Comparison of ENCODE assay signal across 8 cellular contexts in the genomic region with DNA sequence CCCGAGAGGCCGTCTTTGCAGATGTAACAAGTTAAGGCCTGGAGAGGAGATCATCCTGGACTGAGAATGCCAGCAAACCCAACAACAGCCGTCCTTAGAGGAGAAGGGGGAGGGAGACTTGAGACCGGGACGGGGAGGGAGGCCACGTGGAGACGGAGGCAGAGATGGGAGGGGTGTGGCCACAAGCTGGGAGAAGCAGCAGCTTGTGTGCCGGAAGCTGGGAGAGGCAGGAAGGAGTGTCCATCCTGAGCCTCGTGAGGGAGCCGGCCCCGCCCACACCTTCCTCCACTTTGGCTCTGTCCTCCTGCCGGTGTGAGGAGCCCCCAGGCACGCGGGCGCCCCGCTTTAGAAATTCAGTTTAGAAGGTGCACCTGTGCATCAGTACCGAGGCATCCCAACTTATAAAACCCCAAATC.
DNase-seq lines count a peak whose midpoint lies in the region; ATAC-seq, FAIRE-seq and TF ChIP-seq lines count a peak whose summit lies in the region.

No MANE protein-coding gene starts in this region.

- WGBS in tibial nerve, 2 donors, result 12 to 24% methylated on average over 17 of the region's 17 CpGs

- TF ChIP-seq POLR2A in H54 (IDR thresholded peaks at IDR 0.05; ENCODE audit: low read depth, low read length) (no peak), tibial nerve (IDR thresholded peaks at IDR 0.05) (no peak)

- POLR2A ChIA-PET in Panc1 (lab: Charles Lee), result no interaction called here

- no peak overlapping the region for H3K27ac ChIP-seq in Panc1 (ENCODE audit: low read length)
- H3K27ac ChIP-seq in tibial nerve, result no peak overlapping the region

- intact Hi-C loops in Panc1 (cut with micrococcal nuclease; ENCODE audit: unreplicated experiment), result loop anchor here (10.0 kb wide), 1 partner anchor 442 kb away; no protein-coding TSS in a partner anchor
- intact Hi-C loops in dendritic cell treated with granulocyte-macrophage colony-stimulating factor and Interleukin-4, amounts not matched to agents 40 ng/mL and 50 ng/mL, for 4 days (cut with micrococcal nuclease), result no loop called here

- peak overlapping the region; percentile 56 for H3K4me3 Mint-ChIP-seq in dendritic cell treated with granulocyte-macrophage colony-stimulating factor and Interleukin-4, amounts not matched to agents 40 ng/mL and 50 ng/mL, for 4 days
- H3K4me3 Mint-ChIP-seq in naive B cell, result peak overlapping the region in 5 of 8 donors; percentile 37 to 75 (median 57)

- TF ChIP-seq CTCF in Panc1 (IDR thresholded peaks at IDR 0.05) (no peak), tibial nerve (IDR thresholded peaks at IDR 0.05) (no peak)

- no peak for TF ChIP-seq EP300 in tibial nerve (IDR thresholded peaks at IDR 0.05)

- no peaks in the 10 kb centered on the region for H3K36me3 ChIP-seq in Panc1 (ENCODE audit: control insufficient read depth, insufficient read depth, low read length)
- no peaks in the 10 kb centered on the region for H3K36me3 ChIP-seq in tibial nerve

- H3K27me3 ChIP-seq in Panc1 (ENCODE audit: control insufficient read depth, insufficient read depth, low read length), result no peaks in the 10 kb centered on the region
- no peaks in the 10 kb centered on the region for H3K27me3 ChIP-seq in tibial nerve

- H3K27me3 Mint-ChIP-seq in dendritic cell treated with granulocyte-macrophage colony-stimulating factor and Interleukin-4, amounts not matched to agents 40 ng/mL and 50 ng/mL, for 4 days, result peaks cover 11% of the 10 kb centered on the region
- H3K27me3 Mint-ChIP-seq in naive B cell, result peaks cover 0 to 6% (median 4%) of the 10 kb centered on the region in 3 donors

- peaks cover 4% of the 10 kb centered on the region; the same call in 1 of the 2 replicates for H3K4me1 ChIP-seq in Panc1 (ENCODE audit: control insufficient read depth, insufficient read depth, low read length)
- H3K4me1 ChIP-seq in tibial nerve, result peaks cover 0 to 9% (median 0%) of the 10 kb centered on the region in 4 donors

- H3K36me3 Mint-ChIP-seq in dendritic cell treated with granulocyte-macrophage colony-stimulating factor and Interleukin-4, amounts not matched to agents 40 ng/mL and 50 ng/mL, for 4 days (ENCODE audit: low read depth), result no peaks in the 10 kb centered on the region
- no peaks in the 10 kb centered on the region for H3K36me3 Mint-ChIP-seq in naive B cell

- in situ Hi-C loops in Panc1 (cut with HindIII; ENCODE audit: low pct_unique_long_range_greater_than_20kb, low sequenced_read_pairs), result no loop called here

- peak; percentile 83 for ATAC-seq in Panc1
- ATAC-seq in naive B cell (ENCODE audit: low read depth in 2 of 2), result no peak

- H3K9me3 ChIP-seq in Panc1 (ENCODE audit: control insufficient read depth, insufficient read depth, low read depth, low read length) (no peaks in the 10 kb centered on the region), tibial nerve (no peaks in the 10 kb centered on the region)

- H3K27ac Mint-ChIP-seq in dendritic cell treated with granulocyte-macrophage colony-stimulating factor and Interleukin-4, amounts not matched to agents 40 ng/mL and 50 ng/mL, for 4 days, result peak overlapping the region; percentile 43
- H3K27ac Mint-ChIP-seq in naive B cell, result no peak overlapping the region

- CTCF ChIA-PET in Panc1 (lab: Charles Lee), result interaction anchor here (0.6 to 0.7 kb wide), 3 partner anchors 127 to 1339 kb away, joined by 3 to 5 read pairs (median 4); no protein-coding TSS in a partner anchor

- peaks cover 17% of the 10 kb centered on the region for H3K4me1 Mint-ChIP-seq in dendritic cell treated with granulocyte-macrophage colony-stimulating factor and Interleukin-4, amounts not matched to agents 40 ng/mL and 50 ng/mL, for 4 days (ENCODE audit: low read depth)
- H3K4me1 Mint-ChIP-seq in naive B cell, result peaks cover 9 to 18% (median 15%) of the 10 kb centered on the region in 3 donors

- H3K4me3 ChIP-seq in Panc1 (ENCODE audit: low read depth in 2 of 2, low read length in 2 of 2) (peak overlapping the region; percentile 16 to 49; a peak in 2 of 4 replicates), tibial nerve (peak overlapping the region in 1 of 4 donors; percentile 26)

- H3K9me3 Mint-ChIP-seq in dendritic cell treated with granulocyte-macrophage colony-stimulating factor and Interleukin-4, amounts not matched to agents 40 ng/mL and 50 ng/mL, for 4 days, result no peaks in the 10 kb centered on the region
- H3K9me3 Mint-ChIP-seq in naive B cell, result peaks cover 0 to 4% (median 0%) of the 10 kb centered on the region in 7 donors

- no peak for FAIRE-seq in H54 (lab: Jason Lieb, UNC)

- BruUV-seq in Panc1 (replicated peaks; lab: Mats Ljungman, UMichigan), result no TSS peak

- DNase-seq in DMS 273 (lab: John Stamatoyannopoulos, UW; ENCODE audit: unreplicated experiment), result peak; percentile 91
- DNase-seq in HT1080 (ENCODE audit: low read depth), result peak; percentile 46
- DNase-seq in Panc1 (ENCODE audit: low read depth, low spot score), result peak; percentile 13
- DNase-seq in naive B cell, result no peak
- DNase-seq in H54 (ENCODE audit: insufficient read length, low spot score), result no peak
- no peak for DNase-seq in GOT3 (lab: John Stamatoyannopoulos, UW)
- DNase-seq in tibial nerve (ENCODE audit: low spot score in 2 of 2), result no peak

Comparison
In these comparisons a context has a peak if more than half of its experiments do, and no peak if none do; other contexts are left out.
1. DNase-seq: peak in DMS 273 (single experiment), HT1080 (single experiment) and Panc1 (single experiment); none in naive B cell (single experiment), H54 (single experiment), GOT3 (single experiment) and tibial nerve (0 of 2).